1 cellular context compared by ENCODE assay signal in the genomic region with DNA sequence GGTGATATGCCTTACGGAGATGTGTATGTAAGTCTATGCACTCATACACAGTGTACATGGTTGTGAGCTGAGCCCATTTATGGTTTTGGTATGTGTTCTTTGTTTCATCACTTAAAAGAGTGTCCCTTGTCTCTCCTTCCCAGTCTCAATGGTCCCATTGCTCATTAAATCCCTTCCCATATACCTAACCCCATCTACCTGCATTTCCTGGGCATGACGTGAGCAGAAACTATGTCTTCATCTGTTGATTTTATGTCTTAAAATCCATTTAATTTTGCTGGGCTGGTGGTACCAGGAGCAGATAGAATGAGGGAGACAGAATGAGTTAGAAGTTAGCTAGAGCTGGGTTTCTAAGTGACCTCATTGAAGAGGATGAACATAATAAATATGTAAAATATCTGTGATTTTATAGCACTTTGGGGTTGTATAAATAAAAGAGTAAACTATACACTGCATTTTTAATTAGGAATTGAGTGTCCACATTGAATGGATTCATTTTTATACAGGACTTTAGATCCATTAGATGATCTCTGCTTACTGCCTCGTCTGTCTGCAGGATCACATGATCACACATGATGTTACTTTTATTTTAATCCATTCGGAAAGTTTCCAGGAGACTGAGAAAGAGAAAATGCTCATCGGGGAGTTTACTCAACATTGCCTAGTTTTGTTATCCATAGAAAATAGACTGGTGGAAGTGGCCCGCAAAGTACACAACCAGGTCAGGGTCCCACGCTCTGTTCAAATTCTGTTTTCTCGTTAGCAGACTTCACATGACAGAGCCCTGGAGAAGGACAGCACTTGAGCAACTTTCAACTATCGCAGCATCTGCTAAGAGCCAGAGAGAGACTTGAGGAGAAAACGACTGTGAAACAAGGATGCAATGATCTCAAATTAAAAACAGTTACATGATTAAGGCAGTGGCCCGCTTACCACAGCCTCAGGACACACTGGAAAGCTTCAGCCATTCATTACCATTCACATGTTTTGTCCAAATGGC.
TF ChIP-seq lines count a peak whose summit lies in the region.

No MANE protein-coding gene starts in this region.

TF ChIP-seq in GM23338, 12 proteins besides CTCF, POLR2A, EP300 and RAD21 (continued from another document):
- TF ChIP-seq CREB1 (CRISPR knock-in tag; IDR thresholded peaks at IDR 0.05; ENCODE audit: low read depth) (no peak), EZH2 (IDR thresholded peaks at IDR 0.05; ENCODE audit: low read depth, unreplicated experiment) (no peak), JUNB (IDR thresholded peaks at IDR 0.05; ENCODE audit: unreplicated experiment) (no peak), STAT1 (IDR thresholded peaks at IDR 0.05; ENCODE audit: unreplicated experiment) (no peak), ZNF462 (CRISPR knock-in tag; IDR thresholded peaks at IDR 0.05) (no peak), ZNF331 (CRISPR knock-in tag; IDR thresholded peaks at IDR 0.05; ENCODE audit: low read depth) (no peak)
